ENCODE assay signal across 8 cellular contexts in genomic region chr11:121656333-121657090, GRCh38.
DNase-seq lines count a peak whose midpoint lies in the region; ATAC-seq and TF ChIP-seq lines count a peak whose summit lies in the region.

No MANE protein-coding gene starts in this region.

- WGBS in spleen, 5 donors = 78 to 88% (median 85%) methylated on average over 17 to 18 of the region's 18 CpGs

- H3K9me3 ChIP-seq in right atrium auricular region = no peaks in the 10 kb centered on the region
- no peaks in the 10 kb centered on the region for H3K9me3 ChIP-seq in spleen

- no peak for TF ChIP-seq POLR2A in spleen (IDR thresholded peaks at IDR 0.05)

- peak; percentile 23 for DNase-seq in H7
- DNase-seq in activated T-helper 2 cell treated with anti-CD3 and anti-CD28 coated beads, Interferon-gamma antibody, Interleukin-2, Interleukin-4, amounts not matched to agents 10 μg/mL and 5 μg/mL and 100 μg/mL, durations not matched to agents 14 hours and 24 hours and 36 hours (ENCODE audit: low spot score) = no peak
- no peak for DNase-seq in right atrium auricular region (ENCODE audit: low spot score)
- no peak for DNase-seq in spleen
- DNase-seq in glomerular visceral epithelial cell (ENCODE audit: extremely low spot score) = no peak
- no peak for DNase-seq in omental fat pad (ENCODE audit: low spot score)

- no peak overlapping the region for H3K27ac Mint-ChIP-seq in activated T-helper 2 cell treated with anti-CD3 and anti-CD28 coated beads, Interferon-gamma antibody, Interleukin-2, Interleukin-4, amounts not matched to agents 10 μg/mL and 5 μg/mL and 100 μg/mL, durations not matched to agents 14 hours and 24 hours and 36 hours

- intact Hi-C loops in activated T-helper 2 cell treated with anti-CD3 and anti-CD28 coated beads, Interferon-gamma antibody, Interleukin-2, Interleukin-4, amounts not matched to agents 10 μg/mL and 5 μg/mL and 100 μg/mL, durations not matched to agents 14 hours and 24 hours and 36 hours (cut with micrococcal nuclease) = loop anchor here (1.0 to 5.0 kb wide), 2 partner anchors 547 to 851 kb away; no protein-coding TSS in a partner anchor
- intact Hi-C loops in spleen (cut with DNase I; ENCODE audit: low total_unique reads) = loop anchor here (5.0 kb wide), 1 partner anchor 851 kb away; no protein-coding TSS in a partner anchor

- no peaks in the 10 kb centered on the region for H3K36me3 Mint-ChIP-seq in activated T-helper 2 cell treated with anti-CD3 and anti-CD28 coated beads, Interferon-gamma antibody, Interleukin-2, Interleukin-4, amounts not matched to agents 10 μg/mL and 5 μg/mL and 100 μg/mL, durations not matched to agents 14 hours and 24 hours and 36 hours (ENCODE audit: low read depth)

- peak overlapping the region; percentile 27 for H3K4me3 Mint-ChIP-seq in activated T-helper 2 cell treated with anti-CD3 and anti-CD28 coated beads, Interferon-gamma antibody, Interleukin-2, Interleukin-4, amounts not matched to agents 10 μg/mL and 5 μg/mL and 100 μg/mL, durations not matched to agents 14 hours and 24 hours and 36 hours (ENCODE audit: low read depth)

- H3K36me3 ChIP-seq in H7 (replicated peaks; ENCODE audit: control insufficient read depth, insufficient read depth, low read length) (no peaks in the 10 kb centered on the region), right atrium auricular region (no peaks in the 10 kb centered on the region), spleen (no peaks in the 10 kb centered on the region)

- TF ChIP-seq CTCF in right atrium auricular region (IDR thresholded peaks at IDR 0.05) = no peak
- TF ChIP-seq CTCF in spleen (IDR thresholded peaks at IDR 0.05 in 8 of 11, conservative IDR thresholded peaks at IDR 0.05 in 3 of 11) = no peak
- no peak for TF ChIP-seq CTCF in omental fat pad (IDR thresholded peaks at IDR 0.05)

- H3K4me1 ChIP-seq in right atrium auricular region (peaks cover 0 to 16% of the 10 kb centered on the region in 2 donors), spleen (peaks cover 4 to 19% (median 15%) of the 10 kb centered on the region in 6 donors)

- H3K27me3 ChIP-seq in H7 (ENCODE audit: control insufficient read depth, insufficient read depth, low read length) = no peaks in the 10 kb centered on the region
- H3K27me3 ChIP-seq in right atrium auricular region = no peaks in the 10 kb centered on the region
- H3K27me3 ChIP-seq in spleen (replicated peaks in 1 of 7) = peaks cover 0 to 16% (median 0%) of the 10 kb centered on the region in 7 donors

- peaks cover 8% of the 10 kb centered on the region for H3K4me1 Mint-ChIP-seq in activated T-helper 2 cell treated with anti-CD3 and anti-CD28 coated beads, Interferon-gamma antibody, Interleukin-2, Interleukin-4, amounts not matched to agents 10 μg/mL and 5 μg/mL and 100 μg/mL, durations not matched to agents 14 hours and 24 hours and 36 hours (ENCODE audit: low read depth)

- H3K27ac ChIP-seq in right atrium auricular region (peak overlapping the region; percentile 89 to 93), spleen (peak overlapping the region; percentile 63 to 82 (median 72))

- ATAC-seq in activated CD4-positive, CD25-positive, alpha-beta regulatory T cell treated with anti-CD3 and anti-CD28 coated beads, Interleukin-2, amount 50 U/mL, for 24 hours = no peak
- ATAC-seq in HG02884 (IDR thresholded peaks at IDR 0.05; ENCODE audit: unreplicated experiment) (no peak), omental fat pad (ENCODE audit: low FRiP score) (no peak)

- peaks cover 31% of the 10 kb centered on the region for H3K27me3 Mint-ChIP-seq in activated T-helper 2 cell treated with anti-CD3 and anti-CD28 coated beads, Interferon-gamma antibody, Interleukin-2, Interleukin-4, amounts not matched to agents 10 μg/mL and 5 μg/mL and 100 μg/mL, durations not matched to agents 14 hours and 24 hours and 36 hours (ENCODE audit: low read depth)

- no peak overlapping the region for H3K4me3 ChIP-seq in H7 (ENCODE audit: insufficient read depth, low read depth, low read length)
- H3K4me3 ChIP-seq in right atrium auricular region = peak overlapping the region in 1 of 2 donors; percentile 46
- peak overlapping the region in 4 of 8 donors; percentile 38 to 70 (median 44) for H3K4me3 ChIP-seq in spleen

- no peaks in the 10 kb centered on the region for H3K9me3 Mint-ChIP-seq in activated T-helper 2 cell treated with anti-CD3 and anti-CD28 coated beads, Interferon-gamma antibody, Interleukin-2, Interleukin-4, amounts not matched to agents 10 μg/mL and 5 μg/mL and 100 μg/mL, durations not matched to agents 14 hours and 24 hours and 36 hours
